In the genomic region with DNA sequence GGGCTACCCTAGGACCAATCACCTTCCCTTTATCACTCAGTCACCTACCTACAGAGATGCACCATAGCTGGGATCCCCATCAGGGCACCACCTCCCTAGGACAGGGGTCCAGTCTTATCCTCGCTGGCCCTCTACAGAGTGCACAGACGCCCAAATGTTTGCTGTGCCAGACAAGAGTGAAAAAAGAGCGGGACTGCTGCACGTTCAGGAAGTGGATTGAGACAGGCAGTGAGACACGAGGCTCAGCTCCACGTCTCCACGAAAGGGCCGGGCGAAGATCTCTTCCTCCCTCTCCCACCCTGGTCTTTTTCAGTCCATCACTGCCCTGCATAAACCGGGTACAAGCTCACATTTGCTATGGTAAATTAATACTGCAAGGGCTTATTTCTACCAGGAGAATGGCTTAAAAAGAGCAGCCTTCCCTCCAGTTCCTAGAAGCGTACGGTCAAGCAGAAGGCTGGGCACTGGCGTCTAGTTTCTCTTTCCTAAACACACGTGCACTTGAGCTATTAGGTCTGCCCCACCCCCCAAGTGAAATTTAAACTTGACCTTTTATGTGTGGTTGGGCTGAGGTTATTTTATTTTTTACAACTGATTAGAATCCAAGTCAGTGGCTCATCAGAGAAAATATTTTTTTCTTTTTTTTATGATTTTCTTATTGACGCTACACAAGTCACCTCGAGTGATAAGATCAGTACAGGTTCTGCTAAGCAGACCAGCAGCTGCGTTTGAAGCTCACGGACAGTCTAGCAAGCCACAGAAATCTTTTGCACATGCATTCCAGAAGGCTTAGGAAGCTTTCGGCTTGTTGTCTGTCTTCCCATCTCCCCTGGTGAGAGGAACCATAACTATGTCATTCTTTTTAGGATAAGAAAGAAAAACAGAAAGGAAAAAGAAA, we compare ENCODE assay signal across 13 cellular contexts.
A peak's percentile ranks its signal among the peaks of the same experiment; 100 is the strongest.
DNase-seq lines count a peak whose midpoint lies in the region; ATAC-seq, FAIRE-seq and TF ChIP-seq lines count a peak whose summit lies in the region.
"Had no signal": no experiment of that assay in that cellular context is flagged by ENCODE, and none has a peak within 500 bp of the region (broad histone marks: within the 10 kb centered on the region; RNA-seq: fewer than 3 reads in every experiment).

No MANE protein-coding gene starts in this region.

- CTCF ChIA-PET in HepG2 (lab: Yijun Ruan, JAX; ENCODE audit: low intra/inter-chr PET ratio, low total read pairs): no interaction called here

- no peak for TF ChIP-seq EP300 in HepG2 (IDR thresholded peaks at IDR 0.05; ENCODE audit: low read depth in 2 of 2, low read length in 2 of 2)
- TF ChIP-seq EP300 in HepG2 (CRISPR knock-in tag; IDR thresholded peaks at IDR 0.05; ENCODE audit: borderline replicate concordance): no peak

- no TSS peak for BruUV-seq in HepG2 (replicated peaks; lab: Mats Ljungman, UMichigan)

- H3F3A ChIP-seq in neural progenitor cell (ENCODE audit: low read depth): peaks cover 10% of the 10 kb centered on the region

- H3K27me3 Mint-ChIP-seq in neural progenitor cell (ENCODE audit: insufficient read depth, low read depth) (peaks cover 6% of the 10 kb centered on the region), progenitor cell of endocrine pancreas (no peaks in the 10 kb centered on the region)

- H3K27ac Mint-ChIP-seq in neural progenitor cell (peak overlapping the region; percentile 38), progenitor cell of endocrine pancreas (no peak overlapping the region)
- H3K27ac Mint-ChIP-seq: activated T-helper 2 cell treated with anti-CD3 and anti-CD28 coated beads, Interferon-gamma antibody, Interleukin-2, Interleukin-4, amounts not matched to agents 10 μg/mL and 5 μg/mL and 100 μg/mL, durations not matched to agents 14 hours and 24 hours and 36 hours had no signal

- ATAC-seq in HepG2 (no peak), right lobe of liver (no peak)

- peaks cover 23% of the 10 kb centered on the region for H3K79me2 ChIP-seq in HepG2 (ENCODE audit: insufficient read depth, low read length)
- H3K79me2 ChIP-seq in neural progenitor cell (ENCODE audit: low read depth): no peaks in the 10 kb centered on the region

- POLR2A ChIA-PET in HepG2 (lab: Yijun Ruan, JAX): no interaction called here

- intact Hi-C loops in HepG2 (cut with micrococcal nuclease; ENCODE audit: unreplicated experiment): no loop called here
- intact Hi-C loops in right lobe of liver (cut with DNase I): loop anchor here in 1 of 2 donors (10.0 kb wide), 1 partner anchor 118 kb away; no protein-coding TSS in a partner anchor

- H2AFZ ChIP-seq in HepG2 (ENCODE audit: low read length) (no peak overlapping the region), neural progenitor cell (replicated peaks) (no peak overlapping the region)

- H3K9me3 Mint-ChIP-seq in neural progenitor cell (peaks cover 6% of the 10 kb centered on the region), progenitor cell of endocrine pancreas (ENCODE audit: low read depth) (no peaks in the 10 kb centered on the region)
- H3K9me3 Mint-ChIP-seq: activated T-helper 2 cell treated with anti-CD3 and anti-CD28 coated beads, Interferon-gamma antibody, Interleukin-2, Interleukin-4, amounts not matched to agents 10 μg/mL and 5 μg/mL and 100 μg/mL, durations not matched to agents 14 hours and 24 hours and 36 hours had no signal

- no peak overlapping the region for H3K4me3 Mint-ChIP-seq in neural progenitor cell
- H3K4me3 Mint-ChIP-seq in progenitor cell of endocrine pancreas (ENCODE audit: low read depth): no peak overlapping the region

- 95% methylated on average over 19 of the region's 19 CpGs for WGBS in HepG2 (ENCODE audit: low lambda C conversion rate)
- 72% methylated on average over 18 of the region's 19 CpGs for WGBS in right lobe of liver (ENCODE audit: insufficient coverage, low coverage, low lambda C conversion rate, missing lambda C conversion rate)

- peaks cover 38% of the 10 kb centered on the region for H3K4me1 ChIP-seq in HepG2 (ENCODE audit: insufficient read depth, low read length)
- H3K4me1 ChIP-seq in right lobe of liver: peaks cover 0 to 15% (median 3%) of the 10 kb centered on the region in 4 donors
- H3K4me1 ChIP-seq in neural progenitor cell: peaks cover 11% of the 10 kb centered on the region

- TF ChIP-seq POLR2A in HepG2 (IDR thresholded peaks at IDR 0.05; ENCODE audit: insufficient read depth in 1 of 2, low read depth in 2 of 2, low read length in 2 of 2) (no peak), right lobe of liver (IDR thresholded peaks at IDR 0.05) (no peak)

- in situ Hi-C loops in HepG2 (cut with HindIII; ENCODE audit: extremely low pct_ligation_motif_present, low pct_unique_long_range_greater_than_20kb): no loop called here

- DNase-seq in HepG2 (ENCODE audit: low spot score) (no peak), right lobe of liver (no peak), choroid plexus epithelial cell (ENCODE audit: low read depth) (peak; percentile 94), neural progenitor cell (ENCODE audit: low spot score) (no peak), progenitor cell of endocrine pancreas (ENCODE audit: low spot score, unreplicated experiment) (no peak), MG63 (no peak)
- DNase-seq in stimulated activated CD4-positive, alpha-beta T cell treated with anti-CD3 and anti-CD28 coated beads, Interleukin-12 subunit alpha, Interleukin-12 subunit beta, amount 100 ng/mL, for 4 hours: no peak
- DNase-seq in activated CD4-positive, CD25-positive, alpha-beta regulatory T cell (lab: John Stamatoyannopoulos, UW): no peak
- DNase-seq: BE2C, GOT3, mammary epithelial cell, NCI-H2081 had no signal

- peaks cover 47% of the 10 kb centered on the region for H3K4me1 Mint-ChIP-seq in neural progenitor cell
- peaks cover 25% of the 10 kb centered on the region for H3K4me1 Mint-ChIP-seq in progenitor cell of endocrine pancreas (ENCODE audit: low read depth)

- H3K27me3 ChIP-seq in HepG2 (ENCODE audit: control insufficient read depth in 1 of 2, insufficient read depth in 2 of 2, low read length in 2 of 2) (no peaks in the 10 kb centered on the region), right lobe of liver (no peaks in the 10 kb centered on the region), neural progenitor cell (no peaks in the 10 kb centered on the region), MG63 (no peaks in the 10 kb centered on the region)
- H3K27me3 ChIP-seq: BE2C had no signal

- H3K36me3 ChIP-seq in HepG2 (replicated peaks in 1 of 2; ENCODE audit: control insufficient read depth in 1 of 2, insufficient read depth in 2 of 2, low read length in 2 of 2) (peaks cover 29 to 56% of the 10 kb centered on the region in 2 experiments), right lobe of liver (peaks cover 0 to 8% (median 0%) of the 10 kb centered on the region in 4 donors), neural progenitor cell (no peaks in the 10 kb centered on the region), MG63 (no peaks in the 10 kb centered on the region)

- H3K9me3 ChIP-seq in HepG2 (ENCODE audit: low read length): no peaks in the 10 kb centered on the region
- no peaks in the 10 kb centered on the region for H3K9me3 ChIP-seq in right lobe of liver
- no peaks in the 10 kb centered on the region for H3K9me3 ChIP-seq in neural progenitor cell (ENCODE audit: low read depth)
- no peaks in the 10 kb centered on the region for H3K9me3 ChIP-seq in MG63
- H3K9me3 ChIP-seq: BE2C had no signal

- no peak for TF ChIP-seq CTCF in HepG2 (CRISPR knock-in tag; IDR thresholded peaks at IDR 0.05)
- no peak for TF ChIP-seq CTCF in right lobe of liver (IDR thresholded peaks at IDR 0.05)
- TF ChIP-seq CTCF in choroid plexus epithelial cell (conservative IDR thresholded peaks at IDR 0.05; ENCODE audit: low read depth, low read length): no peak
- no peak for TF ChIP-seq CTCF in neural progenitor cell (IDR thresholded peaks at IDR 0.05)
- no peak for TF ChIP-seq CTCF in progenitor cell of endocrine pancreas (IDR thresholded peaks at IDR 0.05; ENCODE audit: unreplicated experiment)

- H3K4me2 ChIP-seq in HepG2 (ENCODE audit: low read depth, low read length) (no peak overlapping the region), neural progenitor cell (no peak overlapping the region)

- H4K20me1 ChIP-seq in HepG2 (ENCODE audit: insufficient read depth, low read length) (peaks cover 8% of the 10 kb centered on the region; the same call in 1 of the 2 replicates), neural progenitor cell (ENCODE audit: low read depth) (peaks cover 16% of the 10 kb centered on the region)

- H3K36me3 Mint-ChIP-seq in neural progenitor cell (peaks cover 52% of the 10 kb centered on the region), progenitor cell of endocrine pancreas (ENCODE audit: insufficient read depth) (peaks cover 40% of the 10 kb centered on the region)

- H3K27ac ChIP-seq in HepG2 (ENCODE audit: extremely low read length, insufficient read depth, low read length): no peak overlapping the region
- no peak overlapping the region for H3K27ac ChIP-seq in right lobe of liver
- no peak overlapping the region for H3K27ac ChIP-seq in neural progenitor cell

- H3K9ac ChIP-seq in HepG2 (ENCODE audit: insufficient read depth, low read depth, low read length): no peak overlapping the region
- no peak overlapping the region for H3K9ac ChIP-seq in neural progenitor cell

- TF ChIP-seq RAD21 in HepG2 (CRISPR knock-in tag; IDR thresholded peaks at IDR 0.05): no peak

- H3K4me3 ChIP-seq in HepG2 (replicated peaks in 1 of 3; ENCODE audit: insufficient read depth in 1 of 3, low read depth in 2 of 3, low read length in 3 of 3) (no peak overlapping the region), right lobe of liver (no peak overlapping the region), choroid plexus epithelial cell (ENCODE audit: low read depth, low read length) (peak overlapping the region; percentile 28), neural progenitor cell (no peak overlapping the region), MG63 (no peak overlapping the region)

- FAIRE-seq in HepG2 (lab: Jason Lieb, UNC): peak; percentile 75

TF ChIP-seq in HepG2, 621 proteins besides CTCF, POLR2A, EP300 and RAD21 (continues in another document):
- TF ChIP-seq BRCA1 (CRISPR knock-in tag; IDR thresholded peaks at IDR 0.05): no peak
